Comparison of ENCODE assay signal across 37 cellular contexts in the genomic region with DNA sequence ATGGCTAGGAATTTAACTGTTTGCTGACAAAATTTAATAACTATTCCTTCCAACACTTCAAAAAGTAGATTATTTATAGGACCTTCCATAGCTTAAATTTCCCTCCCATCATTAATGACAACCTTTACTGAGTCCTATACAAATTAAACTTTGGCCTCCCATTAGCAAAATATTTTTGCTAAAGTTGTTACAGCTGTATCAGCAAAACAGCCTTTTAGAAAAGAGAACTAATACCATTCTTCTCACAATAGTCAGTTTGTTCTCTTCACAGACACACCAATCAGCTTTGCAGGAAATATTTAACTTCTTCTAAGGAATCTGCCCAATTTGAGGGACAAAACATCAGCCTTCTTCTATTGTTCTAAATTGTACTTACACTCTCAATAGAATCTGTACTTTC.
"Had no signal": no experiment of that assay in that cellular context is flagged by ENCODE, and none has a peak within 500 bp of the region (broad histone marks: within the 10 kb centered on the region; RNA-seq: fewer than 3 reads in every experiment).

No MANE protein-coding gene starts in this region.

- H3K9me3 ChIP-seq: MG63 had no signal

- H3K4me3 ChIP-seq: MG63 had no signal

- H3K36me3 ChIP-seq: MG63 had no signal

- DNase-seq: Karpas-422, Kasumi-1, MG63, MM.1S, MV-4-11, NCI-H1048, NCI-H1092, NCI-H1092 treated with DMSO at 0.1 percent for 48 hours, NCI-H1105, NCI-H1105 treated with DMSO at 0.1 percent for 48 hours, NCI-H1417, NCI-H1417 treated with DMSO at 0.1 percent for 48 hours, NCI-H1436, NCI-H1436 treated with DMSO at 0.1 percent for 48 hours, NCI-H146, NCI-H1694, NCI-H1694 treated with DMSO at 0.1 percent for 48 hours, NCI-H187, NCI-H187 treated with DMSO at 0.1 percent for 48 hours, NCI-H1930, NCI-H2029, NCI-H2029 treated with DMSO at 0.1 percent for 48 hours, NCI-H2081, NCI-H2081 treated with DMSO at 0.1 percent for 48 hours, NCI-H2107, NCI-H2171, NCI-H2171 treated with DMSO at 0.1 percent for 48 hours, NCI-H2227 treated with DMSO at 0.1 percent for 48 hours, NCI-H226, NCI-H345, NCI-H446, NCI-H446 treated with DMSO at 0.1 percent for 48 hours, NCI-H510A, NCI-H510A treated with DMSO at 0.1 percent for 48 hours, NCI-H524, NCI-H524 treated with DMSO at 0.1 percent for 48 hours, NCI-H526 had no signal
